ENCODE assay signal across 8 cellular contexts in the genomic region with DNA sequence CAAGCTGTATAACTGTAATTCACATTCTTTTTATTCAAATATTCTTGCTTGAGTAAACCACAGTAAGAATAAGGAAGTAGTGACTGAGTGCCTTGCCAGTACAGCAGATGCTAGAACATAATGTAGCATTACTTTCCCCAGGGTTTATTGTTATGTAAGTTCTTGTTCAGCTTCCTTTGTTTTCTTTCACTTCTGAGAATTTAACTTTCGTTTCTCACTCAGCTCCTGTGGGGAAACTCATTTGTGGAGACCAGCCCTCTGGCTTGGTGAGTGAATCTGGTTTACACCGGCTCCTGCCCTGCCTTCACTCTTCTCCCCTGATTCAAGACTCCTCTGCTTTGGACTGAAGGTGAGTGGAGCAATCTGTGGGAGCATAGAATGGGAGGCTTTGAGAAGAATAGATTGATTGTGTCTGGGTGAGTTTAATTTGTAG. TPM values are rescaled to one million over a fixed set of nuclear protein-coding genes. Genes with fewer than 3 reads are reported as not detected.
DNase-seq lines count a peak whose midpoint lies in the region; ATAC-seq and TF ChIP-seq lines count a peak whose summit lies in the region.

A gene with protein sequence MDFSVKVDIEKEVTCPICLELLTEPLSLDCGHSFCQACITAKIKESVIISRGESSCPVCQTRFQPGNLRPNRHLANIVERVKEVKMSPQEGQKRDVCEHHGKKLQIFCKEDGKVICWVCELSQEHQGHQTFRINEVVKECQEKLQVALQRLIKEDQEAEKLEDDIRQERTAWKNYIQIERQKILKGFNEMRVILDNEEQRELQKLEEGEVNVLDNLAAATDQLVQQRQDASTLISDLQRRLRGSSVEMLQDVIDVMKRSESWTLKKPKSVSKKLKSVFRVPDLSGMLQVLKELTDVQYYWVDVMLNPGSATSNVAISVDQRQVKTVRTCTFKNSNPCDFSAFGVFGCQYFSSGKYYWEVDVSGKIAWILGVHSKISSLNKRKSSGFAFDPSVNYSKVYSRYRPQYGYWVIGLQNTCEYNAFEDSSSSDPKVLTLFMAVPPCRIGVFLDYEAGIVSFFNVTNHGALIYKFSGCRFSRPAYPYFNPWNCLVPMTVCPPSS (plus strand): TSS at position 240 of the 433 bp plus-strand sequence. CDS start 6,443 bp downstream, outside the sequence.

- peaks cover 4 to 59% (median 43%) of the 10 kb centered on the region in 4 donors for H3K4me1 ChIP-seq in esophagus muscularis mucosa
- H3K4me1 ChIP-seq in suprapubic skin: peaks cover 42% of the 10 kb centered on the region

- H3K9me3 ChIP-seq in esophagus muscularis mucosa: no peaks in the 10 kb centered on the region
- no peaks in the 10 kb centered on the region for H3K9me3 ChIP-seq in suprapubic skin

- H3K4me3 ChIP-seq in H7 (ENCODE audit: insufficient read depth, low read depth, low read length): peak within 1 kb of the TSS; percentile 19; the same call in 1 of the 2 replicates
- peak within 1 kb of the TSS; percentile 47 to 61 (median 56) for H3K4me3 ChIP-seq in esophagus muscularis mucosa
- peak within 1 kb of the TSS; percentile 49 for H3K4me3 ChIP-seq in suprapubic skin

- peak; percentile 82 to 86 for ATAC-seq in naive B cell (ENCODE audit: low read depth in 2 of 2)

- no peaks in the 10 kb centered on the region for H3K9me3 Mint-ChIP-seq in naive B cell

- H3K27me3 ChIP-seq in H7 (ENCODE audit: control insufficient read depth, insufficient read depth, low read length): no peaks in the 10 kb centered on the region
- H3K27me3 ChIP-seq in esophagus muscularis mucosa: no peaks in the 10 kb centered on the region
- H3K27me3 ChIP-seq in suprapubic skin: no peaks in the 10 kb centered on the region

- 3% methylated on average over 2 of the region's 2 CpGs for WGBS in esophagus muscularis mucosa
- 0% methylated on average over 2 of the region's 2 CpGs for WGBS in suprapubic skin

- H3K36me3 ChIP-seq in H7 (replicated peaks; ENCODE audit: control insufficient read depth, insufficient read depth, low read length) (no peaks in the 10 kb centered on the region; the same call in 1 of the 2 replicates), esophagus muscularis mucosa (no peaks in the 10 kb centered on the region), suprapubic skin (no peaks in the 10 kb centered on the region)

- H3K36me3 Mint-ChIP-seq in naive B cell: peaks cover 13 to 22% of the 10 kb centered on the region in 2 donors

- H3K4me1 Mint-ChIP-seq in naive B cell: peaks cover 44 to 66% (median 57%) of the 10 kb centered on the region in 3 donors

- H3K27me3 Mint-ChIP-seq in naive B cell: no peaks in the 10 kb centered on the region

- DNase-seq in GM04503 (ENCODE audit: low read depth): peak; percentile 76
- DNase-seq in H7: peak; percentile 61
- peak; percentile 98 for DNase-seq in MV-4-11 (lab: John Stamatoyannopoulos, UW)
- DNase-seq in activated T-cell treated with anti-CD3 and anti-CD28 coated beads for 48 hours (ENCODE audit: low read depth): peak; percentile 26
- DNase-seq in esophagus muscularis mucosa (ENCODE audit: extremely low spot score): peak; percentile 88
- peak; percentile 83 for DNase-seq in naive B cell
- no peak for DNase-seq in suprapubic skin (ENCODE audit: low spot score in 2 of 2)
- DNase-seq in DMS53 (lab: John Stamatoyannopoulos, UW): no peak

- TF ChIP-seq POLR2A in esophagus muscularis mucosa (IDR thresholded peaks at IDR 0.05; ENCODE audit: low read depth): no peak
- TF ChIP-seq POLR2A in suprapubic skin (IDR thresholded peaks at IDR 0.05): no peak

- TF ChIP-seq EP300 in esophagus muscularis mucosa (IDR thresholded peaks at IDR 0.05): no peak
- no peak for TF ChIP-seq EP300 in suprapubic skin (IDR thresholded peaks at IDR 0.05)

- H3K4me3 Mint-ChIP-seq in naive B cell: peak within 1 kb of the TSS; percentile 90 to 100 (median 96)

- intact Hi-C loops in esophagus muscularis mucosa (cut with DNase I): loop anchor here (10.0 kb wide), 1 partner anchor 115 kb away; a partner anchor contains a TSS

- no peak for TF ChIP-seq CTCF in esophagus muscularis mucosa (IDR thresholded peaks at IDR 0.05)
- no peak for TF ChIP-seq CTCF in suprapubic skin (IDR thresholded peaks at IDR 0.05)

- H3K27ac Mint-ChIP-seq in naive B cell: peak within 1 kb of the TSS; percentile 95 to 99 (median 96)

- H3K27ac ChIP-seq in esophagus muscularis mucosa (replicated peaks in 1 of 4) (peak within 1 kb of the TSS; percentile 81 to 89 (median 85)), suprapubic skin (peak within 1 kb of the TSS; percentile 87)

RNA-seq across cellular contexts. Expression of the gene that starts here (rescaled TPM):
- 2.6 and 3.0 TPM in 2 replicates for total RNA-seq in H7 (2014; rRNA removed; shearing (Covaris generic))
- total RNA-seq in esophagus muscularis mucosa (10 to 100 TPM; 27.1 to 46.6 (median 36.7) TPM), suprapubic skin (10 to 100 TPM in 2 of 4 donors, 1 to 10 TPM in 2; 8.5 to 20.3 (median 13.6) TPM)
- polyA plus RNA-seq in naive B cell (ENCODE audit: low read depth in 6 of 6): 100 to 1,000 TPM; 178 to 300 (median 241) TPM

Comparison
In these comparisons a context has a peak if more than half of its experiments do, and no peak if none do; other contexts are left out.
1. DNase-seq: peak in GM04503 (single experiment), H7 (single experiment), MV-4-11 (single experiment), activated T-cell treated with anti-CD3 and anti-CD28 coated beads for 48 hours (single experiment), esophagus muscularis mucosa (single experiment) and naive B cell (single experiment); none in suprapubic skin (0 of 2) and DMS53 (single experiment).
2. Peak in every context shown above with its lines, with median percentiles within 50 percentile points of each other: H3K4me3 ChIP-seq.